Comparison of ENCODE assay signal across 24 cellular contexts in genomic region chr17:37821025-37821713, GRCh38.
DNase-seq lines count a peak whose midpoint lies in the region; ATAC-seq and TF ChIP-seq lines count a peak whose summit lies in the region.
"Had no signal": no experiment of that assay in that cellular context is flagged by ENCODE, and none has a peak within 500 bp of the region (broad histone marks: within the 10 kb centered on the region; RNA-seq: fewer than 3 reads in every experiment).

No MANE protein-coding gene starts in this region.

- no peaks in the 10 kb centered on the region for H4K20me1 ChIP-seq in OCI-LY1 (ENCODE audit: insufficient read depth, low read length)

- peak overlapping the region; percentile 83 for H3K27ac ChIP-seq in OCI-LY1 (ENCODE audit: low read depth, low read length, poor library complexity, severe bottlenecking)
- H3K27ac ChIP-seq: ascending aorta, gastrocnemius medialis, tibial artery had no signal

- no peaks in the 10 kb centered on the region for H3K27me3 Mint-ChIP-seq in chondrocyte (ENCODE audit: low read depth)
- peaks cover 3% of the 10 kb centered on the region for H3K27me3 Mint-ChIP-seq in activated naive CD4-positive, alpha-beta T cell treated with anti-CD3 and anti-CD28 coated beads for 36 hours (ENCODE audit: low read depth)
- H3K27me3 Mint-ChIP-seq: IgD-negative memory B cell; stimulated activated naive CD8-positive, alpha-beta T cell treated with anti-CD3 and anti-CD28 coated beads, Interleukin-15, Interleukin-2, amounts not matched to agents 100 ng/mL and 50 ng/mL, for 24 hours had no signal

- H3K9me3 ChIP-seq in OCI-LY1 (ENCODE audit: low read length): no peaks in the 10 kb centered on the region
- H3K9me3 ChIP-seq: ascending aorta, gastrocnemius medialis, spleen, tibial artery had no signal

- no peaks in the 10 kb centered on the region for H3K36me3 ChIP-seq in OCI-LY1 (ENCODE audit: insufficient read depth, low read length)
- H3K36me3 ChIP-seq: ascending aorta, gastrocnemius medialis, spleen, tibial artery had no signal

- intact Hi-C loops in activated naive CD4-positive, alpha-beta T cell treated with anti-CD3 and anti-CD28 coated beads for 36 hours (cut with micrococcal nuclease): no loop called here

- CTCF ChIA-PET in activated naive CD4-positive, alpha-beta T cell treated with anti-CD3 and anti-CD28 coated beads for 36 hours (lab: Charles Lee): no interaction called here

- TF ChIP-seq CTCF in OCI-LY1 (IDR thresholded peaks at IDR 0.05; ENCODE audit: low read length) (no peak), chondrocyte (IDR thresholded peaks at IDR 0.05) (no peak)

- no peaks in the 10 kb centered on the region for H3K9me2 ChIP-seq in OCI-LY1 (ENCODE audit: low read depth, low read length)

- no peak overlapping the region for H3K4me3 Mint-ChIP-seq in chondrocyte (ENCODE audit: unreplicated experiment)
- no peak overlapping the region for H3K4me3 Mint-ChIP-seq in activated naive CD4-positive, alpha-beta T cell treated with anti-CD3 and anti-CD28 coated beads for 36 hours
- H3K4me3 Mint-ChIP-seq: stimulated activated naive CD8-positive, alpha-beta T cell treated with anti-CD3 and anti-CD28 coated beads, Interleukin-15, Interleukin-2, amounts not matched to agents 100 ng/mL and 50 ng/mL, for 24 hours; T-helper 17 cell had no signal

- no peaks in the 10 kb centered on the region for H3F3A ChIP-seq in OCI-LY1 (ENCODE audit: insufficient read depth, low read length)

- H3K4me3 ChIP-seq in OCI-LY1 (ENCODE audit: low read depth, low read length, poor library complexity, severe bottlenecking): no peak overlapping the region
- H3K4me3 ChIP-seq in skeletal muscle cell (ENCODE audit: low read depth, low read length): no peak overlapping the region
- H3K4me3 ChIP-seq: ascending aorta, gastrocnemius medialis, spleen, tibial artery had no signal

- H3K27me3 ChIP-seq in OCI-LY1 (ENCODE audit: insufficient read depth, low read length): no peaks in the 10 kb centered on the region
- H3K27me3 ChIP-seq: ascending aorta had no signal

- no peaks in the 10 kb centered on the region for H3K36me3 Mint-ChIP-seq in chondrocyte (ENCODE audit: low read depth)
- no peaks in the 10 kb centered on the region for H3K36me3 Mint-ChIP-seq in activated naive CD4-positive, alpha-beta T cell treated with anti-CD3 and anti-CD28 coated beads for 36 hours (ENCODE audit: low read depth)
- H3K36me3 Mint-ChIP-seq: IgD-negative memory B cell had no signal

- ATAC-seq in GM21717 (IDR thresholded peaks at IDR 0.05; ENCODE audit: unreplicated experiment) (no peak), HG03135 (IDR thresholded peaks at IDR 0.05; ENCODE audit: unreplicated experiment) (no peak)
- ATAC-seq: gastrocnemius medialis, Panc1, T-helper 17 cell had no signal

- peaks cover 54% of the 10 kb centered on the region for H3K4me1 ChIP-seq in OCI-LY1 (ENCODE audit: insufficient read depth, low read length, severe bottlenecking)
- H3K4me1 ChIP-seq: ascending aorta, gastrocnemius medialis, tibial artery had no signal

- H3K79me2 ChIP-seq in OCI-LY1 (ENCODE audit: insufficient read depth, low read length): no peaks in the 10 kb centered on the region

- no peak overlapping the region for H3K9ac ChIP-seq in OCI-LY1 (ENCODE audit: low read length)

- no peak overlapping the region for H2AFZ ChIP-seq in OCI-LY1 (ENCODE audit: low read length)

- H3K4me2 ChIP-seq in OCI-LY1 (ENCODE audit: low read length): no peak overlapping the region

- peak; percentile 39 for DNase-seq in ELR (ENCODE audit: low read depth)
- DNase-seq in chondrocyte (ENCODE audit: low spot score): no peak
- peak; percentile 44 for DNase-seq in skeletal muscle cell (ENCODE audit: low read depth)
- DNase-seq in activated T-cell treated with anti-CD3 and anti-CD28 coated beads for 4 hours: no peak
- no peak for DNase-seq in activated naive CD4-positive, alpha-beta T cell treated with anti-CD3 and anti-CD28 coated beads for 36 hours
- DNase-seq: activated CD4-positive, alpha-beta T cell treated with anti-CD3 and anti-CD28 coated beads for 48 hours; activated naive CD4-positive, alpha-beta T cell treated with anti-CD3 and anti-CD28 coated beads, Interleukin-2, amount 50 U/mL, for 16 hours; cerebellar nuclear complex; erythroblast; gastrocnemius medialis; GOT3; kidney glomerular epithelial cell; NCI-H82; spleen; stimulated activated CD4-positive, alpha-beta T cell treated with anti-CD3 and anti-CD28 coated beads, Interleukin-4, amount 100 ng/mL, for 1 hour; T-helper 17 cell; tibial artery had no signal

- peaks cover 53% of the 10 kb centered on the region for H3K4me1 Mint-ChIP-seq in chondrocyte (ENCODE audit: low read depth)
- no peaks in the 10 kb centered on the region for H3K4me1 Mint-ChIP-seq in activated naive CD4-positive, alpha-beta T cell treated with anti-CD3 and anti-CD28 coated beads for 36 hours (ENCODE audit: low read depth)

- H3K27ac Mint-ChIP-seq in chondrocyte (ENCODE audit: unreplicated experiment): peak overlapping the region; percentile 68
- H3K27ac Mint-ChIP-seq in activated naive CD4-positive, alpha-beta T cell treated with anti-CD3 and anti-CD28 coated beads for 36 hours: no peak overlapping the region
- H3K27ac Mint-ChIP-seq: stimulated activated naive CD8-positive, alpha-beta T cell treated with anti-CD3 and anti-CD28 coated beads, Interleukin-15, Interleukin-2, amounts not matched to agents 100 ng/mL and 50 ng/mL, for 24 hours; T-helper 17 cell had no signal

- no peaks in the 10 kb centered on the region for H3K9me3 Mint-ChIP-seq in chondrocyte (ENCODE audit: low read depth)
- no peaks in the 10 kb centered on the region for H3K9me3 Mint-ChIP-seq in activated naive CD4-positive, alpha-beta T cell treated with anti-CD3 and anti-CD28 coated beads for 36 hours
- H3K9me3 Mint-ChIP-seq: IgD-negative memory B cell; stimulated activated naive CD8-positive, alpha-beta T cell treated with anti-CD3 and anti-CD28 coated beads, Interleukin-15, Interleukin-2, amounts not matched to agents 100 ng/mL and 50 ng/mL, for 24 hours had no signal

Comparison
In these comparisons a context has a peak if more than half of its experiments do, and no peak if none do; other contexts are left out.
1. DNase-seq: peak in ELR (single experiment) and skeletal muscle cell (single experiment); none in chondrocyte (single experiment), activated T-cell treated with anti-CD3 and anti-CD28 coated beads for 4 hours (single experiment) and activated naive CD4-positive, alpha-beta T cell treated with anti-CD3 and anti-CD28 coated beads for 36 hours (single experiment).